In the genomic region with DNA sequence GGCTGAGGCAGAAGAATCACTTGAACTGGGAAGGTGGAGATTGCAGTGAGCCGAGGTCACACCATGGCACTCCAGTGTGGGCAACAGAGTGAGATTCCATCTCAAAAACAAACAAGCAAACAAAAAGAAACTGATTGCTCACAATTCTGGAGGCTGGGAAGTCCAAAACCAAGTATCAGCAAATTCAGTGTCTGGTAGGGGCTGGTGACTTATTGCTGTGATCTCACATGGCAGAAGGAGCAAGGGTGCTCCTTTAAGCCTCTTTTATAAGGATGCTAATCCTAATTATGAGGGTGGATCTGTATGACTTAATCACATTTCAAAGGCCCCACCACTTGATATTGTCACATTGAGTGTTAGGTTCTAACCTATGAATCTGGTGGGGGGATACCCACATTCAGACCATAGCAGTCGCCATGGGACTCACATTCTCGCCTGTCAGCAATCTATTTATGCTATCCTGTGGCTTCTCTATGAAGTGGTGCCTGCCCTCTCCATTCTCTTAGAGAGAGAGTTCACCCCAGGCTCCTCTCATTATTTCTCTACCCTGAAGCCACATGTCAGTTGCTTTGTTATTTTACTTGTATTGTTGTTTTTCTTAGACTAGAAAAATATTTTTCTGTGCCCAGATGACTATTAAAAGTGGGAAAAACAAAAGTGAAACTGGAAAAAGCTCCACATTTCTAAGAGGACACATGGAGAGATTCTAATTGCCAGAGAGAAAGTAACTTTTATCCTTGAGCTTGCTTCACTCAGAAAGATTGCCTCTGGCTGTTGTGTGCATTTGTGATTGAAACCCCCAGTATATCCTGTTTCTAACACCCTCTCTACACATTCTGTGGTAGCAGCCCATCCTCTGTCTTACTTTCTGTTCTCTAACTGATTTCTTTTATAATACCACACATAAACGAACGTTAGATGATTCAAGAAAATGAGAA, we compare ENCODE assay signal across 14 cellular contexts. TPM values are rescaled to one million over a fixed set of nuclear protein-coding genes. Genes with fewer than 3 reads are reported as not detected.
DNase-seq lines count a peak whose midpoint lies in the region; ATAC-seq, FAIRE-seq and TF ChIP-seq lines count a peak whose summit lies in the region.
"Had no signal": no experiment of that assay in that cellular context is flagged by ENCODE, and none has a peak within 500 bp of the region (broad histone marks: within the 10 kb centered on the region; RNA-seq: fewer than 3 reads in every experiment).

No MANE protein-coding gene starts in this region.

- H3K4me3 ChIP-seq in GM12865 (ENCODE audit: low read depth, low read length) = no peak overlapping the region
- H3K4me3 ChIP-seq in OCI-LY3 (ENCODE audit: low read length) = no peak overlapping the region
- no peak overlapping the region for H3K4me3 ChIP-seq in small intestine (ENCODE audit: low read depth in 1 of 2, low read length in 2 of 2)
- H3K4me3 ChIP-seq: lung had no signal

- ATAC-seq in T-helper 17 cell (no peak), GM18520 (IDR thresholded peaks at IDR 0.05; ENCODE audit: unreplicated experiment) (no peak)
- ATAC-seq: gastrocnemius medialis had no signal

- H3K27me3 ChIP-seq in OCI-LY3 (ENCODE audit: low read depth, low read length) = no peaks in the 10 kb centered on the region
- H3K27me3 ChIP-seq in small intestine (ENCODE audit: control insufficient read depth in 2 of 2, insufficient read depth in 2 of 2, low read length in 2 of 2) = no peaks in the 10 kb centered on the region
- H3K27me3 ChIP-seq: gastrocnemius medialis had no signal

- H3K27ac Mint-ChIP-seq in T-helper 17 cell = no peak overlapping the region

- no peaks in the 10 kb centered on the region for H3K4me1 Mint-ChIP-seq in T-helper 17 cell

- 68 to 81% (median 78%) methylated on average over 5 of the region's 5 CpGs for WGBS in small intestine, 3 donors

- DNase-seq in GM12865 (ENCODE audit: low read depth) = peak; percentile 36
- DNase-seq in fibroblast of peridontal ligament (ENCODE audit: extremely low read depth) = peak; percentile 18
- peak; percentile 64 for DNase-seq in small intestine
- no peak for DNase-seq in T-helper 17 cell
- no peak for DNase-seq in NCI-H1417 (lab: John Stamatoyannopoulos, UW)
- DNase-seq in UCSD-AML1 (lab: John Stamatoyannopoulos, UW; ENCODE audit: unreplicated experiment) = no peak
- DNase-seq: DMS79, gastrocnemius medialis, GOT3, retina had no signal

- peak overlapping the region; percentile 24; the same call in 1 of the 2 replicates for H3K4me2 ChIP-seq in OCI-LY3 (ENCODE audit: low read length)

- FAIRE-seq in small intestine (lab: Jason Lieb, UNC) = no peak
- FAIRE-seq: bronchial epithelial cell had no signal

- H3K36me3 Mint-ChIP-seq in T-helper 17 cell (ENCODE audit: low read depth) = peaks cover 3% of the 10 kb centered on the region

- H3K27ac ChIP-seq in OCI-LY3 (ENCODE audit: low read length) (no peak overlapping the region), small intestine (ENCODE audit: low read depth in 1 of 2, low read length in 1 of 2) (no peak overlapping the region)
- H3K27ac ChIP-seq: gastrocnemius medialis had no signal

- H3K9me3 ChIP-seq in OCI-LY3 (ENCODE audit: insufficient read depth, low read length) (no peaks in the 10 kb centered on the region), small intestine (ENCODE audit: control insufficient read depth, low read depth) (no peaks in the 10 kb centered on the region), T-helper 17 cell (ENCODE audit: control insufficient read depth, low read length, poor library complexity, severe bottlenecking) (peaks cover 3% of the 10 kb centered on the region)
- H3K9me3 ChIP-seq: gastrocnemius medialis had no signal

- no peaks in the 10 kb centered on the region for H3K79me2 ChIP-seq in OCI-LY3 (ENCODE audit: low read length)

- peaks cover 32% of the 10 kb centered on the region for H3K4me1 ChIP-seq in OCI-LY3 (ENCODE audit: low read length)
- H3K4me1 ChIP-seq in small intestine (ENCODE audit: control insufficient read depth in 2 of 2, insufficient read depth in 1 of 2, low read depth in 1 of 2, low read length in 1 of 2) = peaks cover 0 to 5% of the 10 kb centered on the region in 2 donors
- H3K4me1 ChIP-seq: gastrocnemius medialis had no signal

- no peak overlapping the region for H3K4me3 Mint-ChIP-seq in T-helper 17 cell

- no peak overlapping the region for H3K9ac ChIP-seq in OCI-LY3 (ENCODE audit: low read length)

- no peak for TF ChIP-seq CTCF in GM12865 (IDR thresholded peaks at IDR 0.05; ENCODE audit: insufficient read depth, low read depth, low read length, missing control alignments)
- no peak for TF ChIP-seq CTCF in OCI-LY3 (IDR thresholded peaks at IDR 0.05; ENCODE audit: low read depth, low read length)

- H4K20me1 ChIP-seq in OCI-LY3 (ENCODE audit: insufficient read depth, low read length) = no peaks in the 10 kb centered on the region

- H3K27me3 Mint-ChIP-seq in T-helper 17 cell = peaks cover 10% of the 10 kb centered on the region

- H2AFZ ChIP-seq in OCI-LY3 (ENCODE audit: low read depth, low read length) = no peak overlapping the region

- H3K36me3 ChIP-seq in OCI-LY3 (replicated peaks; ENCODE audit: low read depth, low read length) (no peaks in the 10 kb centered on the region), small intestine (ENCODE audit: control insufficient read depth in 2 of 2, insufficient read depth in 2 of 2, low read length in 2 of 2) (no peaks in the 10 kb centered on the region)
- H3K36me3 ChIP-seq: gastrocnemius medialis had no signal

RNA-seq across cellular contexts. Expression of gene PRLR, which starts 18.8 kb away (rescaled TPM):
- polyA plus RNA-seq in small intestine = 1 to 10 TPM; 1.4 to 3.6 (median 2.2) TPM
- not detected for total RNA-seq in T-helper 17 cell
- total RNA-seq: bronchial epithelial cell had no signal

Comparison
In these comparisons a context has a peak if more than half of its experiments do, and no peak if none do; other contexts are left out.
1. DNase-seq: peak in GM12865 (single experiment), fibroblast of peridontal ligament (single experiment) and small intestine (single experiment); none in T-helper 17 cell (0 of 3), NCI-H1417 (0 of 3) and UCSD-AML1 (single experiment).